10 cellular contexts compared by ENCODE assay signal in the genomic region with DNA sequence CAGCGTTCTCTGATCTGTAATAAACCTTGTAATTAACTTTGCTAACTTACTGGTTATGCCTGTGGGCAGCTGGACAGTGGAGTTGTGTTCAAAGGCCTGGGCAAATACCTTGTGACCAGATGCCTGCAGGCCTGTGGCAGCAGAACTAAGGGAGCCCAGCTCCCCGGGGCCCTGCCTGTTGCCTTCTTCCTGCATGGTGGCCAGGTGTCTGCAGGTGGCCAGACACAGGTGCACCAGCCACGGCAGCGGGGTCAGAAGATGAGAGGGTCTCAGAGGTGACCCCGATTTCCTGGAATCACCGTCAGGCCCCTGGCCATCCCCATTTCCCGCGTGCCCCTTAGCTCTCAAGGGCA.
A peak's percentile ranks its signal among the peaks of the same experiment; 100 is the strongest.
DNase-seq lines count a peak whose midpoint lies in the region; ATAC-seq, FAIRE-seq and TF ChIP-seq lines count a peak whose summit lies in the region.
"Had no signal": no experiment of that assay in that cellular context is flagged by ENCODE, and none has a peak within 500 bp of the region (broad histone marks: within the 10 kb centered on the region; RNA-seq: fewer than 3 reads in every experiment).

No MANE protein-coding gene starts in this region.

- H3K27ac ChIP-seq in A549: peak overlapping the region in 1 of 2 experiments; percentile 65; a peak in 3 of 6 replicates
- no peak overlapping the region for H3K27ac ChIP-seq in HUES48 (ENCODE audit: low read depth, low read length)
- H3K27ac ChIP-seq in duodenal mucosa (ENCODE audit: low read depth, low read length): no peak overlapping the region

- H3K27ac Mint-ChIP-seq in mesothelial cell of epicardium: no peak overlapping the region

- no peaks in the 10 kb centered on the region; the same call in 2 of the 3 replicates for H3K9me3 ChIP-seq in A549
- H3K9me3 ChIP-seq in HUES48 (ENCODE audit: control insufficient read depth, insufficient read depth, low read length): no peaks in the 10 kb centered on the region
- H3K9me3 ChIP-seq in duodenal mucosa (ENCODE audit: control insufficient read depth in 1 of 2, low read length in 2 of 2): no peaks in the 10 kb centered on the region

- peaks cover 84% of the 10 kb centered on the region for H3K27me3 Mint-ChIP-seq in mesothelial cell of epicardium (ENCODE audit: low read depth)

- H3K9ac ChIP-seq in HUES48 (ENCODE audit: low read depth, low read length) (no peak overlapping the region), duodenal mucosa (ENCODE audit: low read depth in 1 of 2, low read length in 2 of 2) (no peak overlapping the region)

- H3K9me3 Mint-ChIP-seq in mesothelial cell of epicardium: no peaks in the 10 kb centered on the region

- no peaks in the 10 kb centered on the region for H3K36me3 Mint-ChIP-seq in mesothelial cell of epicardium

- no peak for TF ChIP-seq POLR2A in A549 (IDR thresholded peaks at IDR 0.05; ENCODE audit: low read length)

- H3K27me3 ChIP-seq in HUES48 (ENCODE audit: control insufficient read depth, insufficient read depth, low read length) (peaks cover 28% of the 10 kb centered on the region), duodenal mucosa (ENCODE audit: control insufficient read depth in 1 of 2, insufficient read depth in 2 of 2, low read length in 2 of 2) (peaks cover 31 to 35% of the 10 kb centered on the region in 2 donors)

- no peaks in the 10 kb centered on the region for H3K4me1 ChIP-seq in A549
- H3K4me1 ChIP-seq in HUES48 (ENCODE audit: control insufficient read depth, insufficient read depth, low read length): 0 out of 2 replicates have a peak, but pooled peaks cover 2% of the 10 kb centered on the region
- H3K4me1 ChIP-seq in duodenal mucosa (ENCODE audit: control insufficient read depth in 1 of 2, insufficient read depth in 2 of 2, low read length in 2 of 2): no peaks in the 10 kb centered on the region

- no peak for TF ChIP-seq CTCF in A549 (IDR thresholded peaks at IDR 0.05)
- no peak for TF ChIP-seq CTCF in mesothelial cell of epicardium (IDR thresholded peaks at IDR 0.05; ENCODE audit: unreplicated experiment)

- ATAC-seq in A549: no peak
- ATAC-seq in GM21528 (IDR thresholded peaks at IDR 0.05; ENCODE audit: low FRiP score, unreplicated experiment): no peak

- FAIRE-seq in A549 (lab: Jason Lieb, UNC): no peak

- H3K4me3 ChIP-seq in A549 (no peak overlapping the region), HUES48 (ENCODE audit: low read depth, low read length) (peak overlapping the region; percentile 64), duodenal mucosa (ENCODE audit: low read depth in 1 of 2, low read length in 2 of 2) (peak overlapping the region; percentile 38 to 57)

- no peak for TF ChIP-seq RAD21 in A549 (conservative IDR thresholded peaks at IDR 0.05 in 1 of 2, IDR thresholded peaks at IDR 0.05 in 1 of 2)

- POLR2A ChIA-PET in A549 (lab: Yijun Ruan, JAX): no interaction called here

- CTCF ChIA-PET in A549 (lab: Yijun Ruan, JAX): interaction anchor here (0.6 to 1.2 kb wide), 4 partner anchors 8 to 331 kb away, joined by 3 to 4 read pairs (median 3); no protein-coding TSS in a partner anchor

- H3K4me1 Mint-ChIP-seq in mesothelial cell of epicardium: peaks cover 2% of the 10 kb centered on the region

- no peaks in the 10 kb centered on the region for H3K36me3 ChIP-seq in HUES48 (ENCODE audit: control insufficient read depth, insufficient read depth, low read length)
- H3K36me3 ChIP-seq in duodenal mucosa (ENCODE audit: control insufficient read depth in 1 of 2, insufficient read depth in 2 of 2, low read length in 2 of 2): no peaks in the 10 kb centered on the region

- WGBS in A549 (ENCODE audit: missing lambda C conversion rate): 94% methylated on average over 1 of the region's 8 CpGs

- DNase-seq in A549 (ENCODE audit: low read depth in 1 of 2, low spot score in 1 of 2): no peak
- DNase-seq in mesothelial cell of epicardium (ENCODE audit: low spot score in 2 of 2, unreplicated experiment in 2 of 2): no peak
- DNase-seq in NCI-H1092 (lab: John Stamatoyannopoulos, UW): no peak
- no peak for DNase-seq in NCI-H2029 treated with DMSO at 0.1 percent for 48 hours (lab: John Stamatoyannopoulos, UW)
- DNase-seq in NCI-H345 treated with DMSO at 0.1 percent for 48 hours (lab: John Stamatoyannopoulos, UW; ENCODE audit: unreplicated experiment): no peak
- DNase-seq: occipital lobe, OCI-M1 had no signal

- peak overlapping the region; percentile 54 for H3K4me2 ChIP-seq in A549

- H3K4me3 Mint-ChIP-seq in mesothelial cell of epicardium: peak overlapping the region; percentile 40

- no peak for TF ChIP-seq EP300 in A549 (IDR thresholded peaks at IDR 0.05)

TF ChIP-seq in A549, 52 proteins besides CTCF, POLR2A, EP300 and RAD21:
- no peak for TF ChIP-seq ESRRA (IDR thresholded peaks at IDR 0.05; ENCODE audit: borderline replicate concordance, low read length)
- TF ChIP-seq, protein P1, sequence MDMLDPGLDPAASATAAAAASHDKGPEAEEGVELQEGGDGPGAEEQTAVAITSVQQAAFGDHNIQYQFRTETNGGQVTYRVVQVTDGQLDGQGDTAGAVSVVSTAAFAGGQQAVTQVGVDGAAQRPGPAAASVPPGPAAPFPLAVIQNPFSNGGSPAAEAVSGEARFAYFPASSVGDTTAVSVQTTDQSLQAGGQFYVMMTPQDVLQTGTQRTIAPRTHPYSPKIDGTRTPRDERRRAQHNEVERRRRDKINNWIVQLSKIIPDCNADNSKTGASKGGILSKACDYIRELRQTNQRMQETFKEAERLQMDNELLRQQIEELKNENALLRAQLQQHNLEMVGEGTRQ (IDR thresholded peaks at IDR 0.05): no peak
- TF ChIP-seq EHMT2 (IDR thresholded peaks at IDR 0.05; ENCODE audit: low read depth): no peak
- no peak for TF ChIP-seq ZSCAN20 (CRISPR knock-in tag; IDR thresholded peaks at IDR 0.05)
- TF ChIP-seq RCOR1 (IDR thresholded peaks at IDR 0.05; ENCODE audit: low read depth, low read length): no peak
- TF ChIP-seq ZFP36 (IDR thresholded peaks at IDR 0.05; ENCODE audit: borderline replicate concordance, partially characterized antibody): no peak
- no peak for TF ChIP-seq HOXB13 (CRISPR knock-in tag; IDR thresholded peaks at IDR 0.05; ENCODE audit: low read depth)
- TF ChIP-seq, protein P2, sequence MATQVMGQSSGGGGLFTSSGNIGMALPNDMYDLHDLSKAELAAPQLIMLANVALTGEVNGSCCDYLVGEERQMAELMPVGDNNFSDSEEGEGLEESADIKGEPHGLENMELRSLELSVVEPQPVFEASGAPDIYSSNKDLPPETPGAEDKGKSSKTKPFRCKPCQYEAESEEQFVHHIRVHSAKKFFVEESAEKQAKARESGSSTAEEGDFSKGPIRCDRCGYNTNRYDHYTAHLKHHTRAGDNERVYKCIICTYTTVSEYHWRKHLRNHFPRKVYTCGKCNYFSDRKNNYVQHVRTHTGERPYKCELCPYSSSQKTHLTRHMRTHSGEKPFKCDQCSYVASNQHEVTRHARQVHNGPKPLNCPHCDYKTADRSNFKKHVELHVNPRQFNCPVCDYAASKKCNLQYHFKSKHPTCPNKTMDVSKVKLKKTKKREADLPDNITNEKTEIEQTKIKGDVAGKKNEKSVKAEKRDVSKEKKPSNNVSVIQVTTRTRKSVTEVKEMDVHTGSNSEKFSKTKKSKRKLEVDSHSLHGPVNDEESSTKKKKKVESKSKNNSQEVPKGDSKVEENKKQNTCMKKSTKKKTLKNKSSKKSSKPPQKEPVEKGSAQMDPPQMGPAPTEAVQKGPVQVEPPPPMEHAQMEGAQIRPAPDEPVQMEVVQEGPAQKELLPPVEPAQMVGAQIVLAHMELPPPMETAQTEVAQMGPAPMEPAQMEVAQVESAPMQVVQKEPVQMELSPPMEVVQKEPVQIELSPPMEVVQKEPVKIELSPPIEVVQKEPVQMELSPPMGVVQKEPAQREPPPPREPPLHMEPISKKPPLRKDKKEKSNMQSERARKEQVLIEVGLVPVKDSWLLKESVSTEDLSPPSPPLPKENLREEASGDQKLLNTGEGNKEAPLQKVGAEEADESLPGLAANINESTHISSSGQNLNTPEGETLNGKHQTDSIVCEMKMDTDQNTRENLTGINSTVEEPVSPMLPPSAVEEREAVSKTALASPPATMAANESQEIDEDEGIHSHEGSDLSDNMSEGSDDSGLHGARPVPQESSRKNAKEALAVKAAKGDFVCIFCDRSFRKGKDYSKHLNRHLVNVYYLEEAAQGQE (IDR thresholded peaks at IDR 0.05): no peak
- TF ChIP-seq CEBPB (IDR thresholded peaks at IDR 0.05): no peak
